In genomic region chr21:44432841-44433790, GRCh38 we compare ENCODE assay signal across 29 cellular contexts. TPM values are rescaled to one million over a fixed set of nuclear protein-coding genes. Genes with fewer than 3 reads are reported as not detected.
A peak's percentile ranks its signal among the peaks of the same experiment; 100 is the strongest.
DNase-seq lines count a peak whose midpoint lies in the region; ATAC-seq, FAIRE-seq and TF ChIP-seq lines count a peak whose summit lies in the region.
"Had no signal": no experiment of that assay in that cellular context is flagged by ENCODE, and none has a peak within 500 bp of the region (broad histone marks: within the 10 kb centered on the region; RNA-seq: fewer than 3 reads in every experiment).

No MANE protein-coding gene starts in this region.

- 80 to 89% (median 86%) methylated on average over 24 to 34 of the region's 34 CpGs for WGBS in adrenal gland, 4 donors
- WGBS in esophagus muscularis mucosa: 84% methylated on average over 31 of the region's 34 CpGs

- TF ChIP-seq CTCF in adrenal gland (IDR thresholded peaks at IDR 0.05): no peak
- TF ChIP-seq CTCF in kidney (IDR thresholded peaks at IDR 0.05; ENCODE audit: borderline replicate concordance, extremely low read depth, insufficient read depth): no peak
- no peak for TF ChIP-seq CTCF in esophagus muscularis mucosa (IDR thresholded peaks at IDR 0.05)

- intact Hi-C loops in adrenal gland (cut with DNase I): no loop called here
- intact Hi-C loops in kidney (cut with DNase I): no loop called here
- intact Hi-C loops in sciatic nerve (cut with DNase I): no loop called here
- intact Hi-C loops in activated T-helper 2 cell treated with anti-CD3 and anti-CD28 coated beads, Interferon-gamma antibody, Interleukin-2, Interleukin-4, amounts not matched to agents 10 μg/mL and 5 μg/mL and 100 μg/mL, durations not matched to agents 14 hours and 24 hours and 36 hours (cut with micrococcal nuclease): no loop called here
- intact Hi-C loops in esophagus muscularis mucosa (cut with DNase I): no loop called here

- H3K4me3 ChIP-seq in adrenal gland (no peak overlapping the region), kidney (ENCODE audit: low read length in 2 of 2) (no peak overlapping the region), esophagus muscularis mucosa (no peak overlapping the region)
- H3K4me3 ChIP-seq: BLaER1, GM12878, HAP-1, PC-9, thyroid gland had no signal

- no peaks in the 10 kb centered on the region for H3K27me3 ChIP-seq in adrenal gland
- H3K27me3 ChIP-seq in esophagus muscularis mucosa: peaks cover 0 to 10% (median 0%) of the 10 kb centered on the region in 4 donors
- H3K27me3 ChIP-seq: BLaER1, thyroid gland had no signal

- H3K27ac Mint-ChIP-seq in activated T-cell treated with anti-CD3 and anti-CD28 coated beads, Interleukin-2, amount 50 U/mL, for 24 hours: no peak overlapping the region
- no peak overlapping the region for H3K27ac Mint-ChIP-seq in activated T-helper 2 cell treated with anti-CD3 and anti-CD28 coated beads, Interferon-gamma antibody, Interleukin-2, Interleukin-4, amounts not matched to agents 10 μg/mL and 5 μg/mL and 100 μg/mL, durations not matched to agents 14 hours and 24 hours and 36 hours
- H3K27ac Mint-ChIP-seq: stimulated activated naive CD8-positive, alpha-beta T cell treated with anti-CD3 and anti-CD28 coated beads, Interleukin-15, Interleukin-2, amounts not matched to agents 100 ng/mL and 50 ng/mL, for 24 hours; T-cell had no signal

- H3K9ac ChIP-seq in kidney (ENCODE audit: low read length in 2 of 2): no peak overlapping the region

- no peaks in the 10 kb centered on the region for H3K27me3 Mint-ChIP-seq in activated T-cell treated with anti-CD3 and anti-CD28 coated beads, Interleukin-2, amount 50 U/mL, for 24 hours
- no peaks in the 10 kb centered on the region for H3K27me3 Mint-ChIP-seq in activated T-helper 2 cell treated with anti-CD3 and anti-CD28 coated beads, Interferon-gamma antibody, Interleukin-2, Interleukin-4, amounts not matched to agents 10 μg/mL and 5 μg/mL and 100 μg/mL, durations not matched to agents 14 hours and 24 hours and 36 hours (ENCODE audit: low read depth)
- H3K27me3 Mint-ChIP-seq: stimulated activated naive CD8-positive, alpha-beta T cell treated with anti-CD3 and anti-CD28 coated beads, Interleukin-15, Interleukin-2, amounts not matched to agents 100 ng/mL and 50 ng/mL, for 24 hours; T-cell had no signal

- H3K4me1 Mint-ChIP-seq in activated T-cell treated with anti-CD3 and anti-CD28 coated beads, Interleukin-2, amount 50 U/mL, for 24 hours (ENCODE audit: low read depth): no peaks in the 10 kb centered on the region
- no peaks in the 10 kb centered on the region for H3K4me1 Mint-ChIP-seq in activated T-helper 2 cell treated with anti-CD3 and anti-CD28 coated beads, Interferon-gamma antibody, Interleukin-2, Interleukin-4, amounts not matched to agents 10 μg/mL and 5 μg/mL and 100 μg/mL, durations not matched to agents 14 hours and 24 hours and 36 hours (ENCODE audit: low read depth)
- H3K4me1 Mint-ChIP-seq: T-cell had no signal

- H3K27ac ChIP-seq in adrenal gland (no peak overlapping the region), kidney (ENCODE audit: low read depth in 2 of 2, low read length in 2 of 2) (no peak overlapping the region), esophagus muscularis mucosa (replicated peaks in 1 of 4) (no peak overlapping the region)
- H3K27ac ChIP-seq: BLaER1, HL-60, PC-9, thyroid gland had no signal

- peaks cover 10% of the 10 kb centered on the region for H3K9me3 Mint-ChIP-seq in activated T-cell treated with anti-CD3 and anti-CD28 coated beads, Interleukin-2, amount 50 U/mL, for 24 hours
- peaks cover 19% of the 10 kb centered on the region for H3K9me3 Mint-ChIP-seq in activated T-helper 2 cell treated with anti-CD3 and anti-CD28 coated beads, Interferon-gamma antibody, Interleukin-2, Interleukin-4, amounts not matched to agents 10 μg/mL and 5 μg/mL and 100 μg/mL, durations not matched to agents 14 hours and 24 hours and 36 hours

- no peak for TF ChIP-seq POLR2A in adrenal gland (IDR thresholded peaks at IDR 0.05)
- TF ChIP-seq POLR2A in esophagus muscularis mucosa (IDR thresholded peaks at IDR 0.05; ENCODE audit: low read depth): no peak

- DNase-seq in activated T-cell treated with anti-CD3 and anti-CD28 coated beads, Interleukin-2, amount 50 U/mL, for 24 hours: peak; percentile 22
- DNase-seq in activated T-cell treated with anti-CD3 and anti-CD28 coated beads, Interleukin-2, amount 50 U/mL, for 48 hours: no peak
- DNase-seq in adrenal gland (peak in 4 of 7 donors; percentile 5 to 13 (median 11)), kidney (peak; percentile 65), sciatic nerve (ENCODE audit: low spot score) (peak; percentile 40), esophagus muscularis mucosa (ENCODE audit: extremely low spot score) (no peak)
- no peak for DNase-seq in activated T-helper 2 cell treated with anti-CD3 and anti-CD28 coated beads, Interferon-gamma antibody, Interleukin-2, Interleukin-4, amounts not matched to agents 10 μg/mL and 5 μg/mL and 100 μg/mL, durations not matched to agents 14 hours and 24 hours and 36 hours (ENCODE audit: low spot score)
- DNase-seq: activated CD4-positive, alpha-beta T cell treated with anti-CD3 and anti-CD28 coated beads for 4 hours; activated gamma-delta T cell; cortex of kidney; DND-41; NCI-H1694 treated with DMSO at 0.1 percent for 48 hours; NCI-H2171 treated with DMSO at 0.1 percent for 48 hours; NCI-H524; PC-9; SIG-M5; stimulated activated CD4-positive, alpha-beta T cell treated with anti-CD3 and anti-CD28 coated beads, Interleukin-12 subunit alpha, Interleukin-12 subunit beta, amount 100 ng/mL, for 4 hours; stimulated activated CD4-positive, alpha-beta T cell treated with anti-CD3 and anti-CD28 coated beads, Interleukin-4, amount 100 ng/mL, for 4 hours; thyroid gland had no signal

- H3K4me1 ChIP-seq in adrenal gland (replicated peaks in 1 of 2) (no peaks in the 10 kb centered on the region), kidney (ENCODE audit: control insufficient read depth in 1 of 2, insufficient read depth in 1 of 2, low read depth in 1 of 2, low read length in 2 of 2) (no peaks in the 10 kb centered on the region), esophagus muscularis mucosa (peaks cover 3 to 7% (median 5%) of the 10 kb centered on the region in 4 donors)
- H3K4me1 ChIP-seq: HAP-1, thyroid gland had no signal

- no peak for TF ChIP-seq EP300 in esophagus muscularis mucosa (IDR thresholded peaks at IDR 0.05)

- no peak overlapping the region for H3K4me3 Mint-ChIP-seq in activated T-cell treated with anti-CD3 and anti-CD28 coated beads, Interleukin-2, amount 50 U/mL, for 24 hours
- no peak overlapping the region for H3K4me3 Mint-ChIP-seq in activated T-helper 2 cell treated with anti-CD3 and anti-CD28 coated beads, Interferon-gamma antibody, Interleukin-2, Interleukin-4, amounts not matched to agents 10 μg/mL and 5 μg/mL and 100 μg/mL, durations not matched to agents 14 hours and 24 hours and 36 hours (ENCODE audit: low read depth)
- H3K4me3 Mint-ChIP-seq: stimulated activated naive CD8-positive, alpha-beta T cell treated with anti-CD3 and anti-CD28 coated beads, Interleukin-15, Interleukin-2, amounts not matched to agents 100 ng/mL and 50 ng/mL, for 24 hours; T-cell had no signal

- H3K36me3 Mint-ChIP-seq in activated T-cell treated with anti-CD3 and anti-CD28 coated beads, Interleukin-2, amount 50 U/mL, for 24 hours (ENCODE audit: low read depth): peaks cover 24% of the 10 kb centered on the region
- peaks cover 6% of the 10 kb centered on the region for H3K36me3 Mint-ChIP-seq in activated T-helper 2 cell treated with anti-CD3 and anti-CD28 coated beads, Interferon-gamma antibody, Interleukin-2, Interleukin-4, amounts not matched to agents 10 μg/mL and 5 μg/mL and 100 μg/mL, durations not matched to agents 14 hours and 24 hours and 36 hours (ENCODE audit: low read depth)

- no peak for ATAC-seq in sciatic nerve
- ATAC-seq in HG02571 (IDR thresholded peaks at IDR 0.05; ENCODE audit: unreplicated experiment): no peak
- ATAC-seq: GM12878, T-cell had no signal

- H3K36me3 ChIP-seq in adrenal gland (replicated peaks in 1 of 2) (no peaks in the 10 kb centered on the region), kidney (ENCODE audit: control insufficient read depth in 1 of 2, insufficient read depth in 2 of 2, low read length in 2 of 2) (no peaks in the 10 kb centered on the region), esophagus muscularis mucosa (no peaks in the 10 kb centered on the region)
- H3K36me3 ChIP-seq: HAP-1, thyroid gland had no signal

- FAIRE-seq in kidney (lab: Jason Lieb, UNC): no peak
- FAIRE-seq: endometrium, GM12878, islet of Langerhans had no signal

- H3K9me3 ChIP-seq in adrenal gland (replicated peaks in 1 of 3) (no peaks in the 10 kb centered on the region), kidney (ENCODE audit: control insufficient read depth in 1 of 2, low read length in 2 of 2) (peaks cover 0 to 4% of the 10 kb centered on the region in 2 donors), esophagus muscularis mucosa (peaks cover 0 to 18% (median 10%) of the 10 kb centered on the region in 4 donors)
- H3K9me3 ChIP-seq: thyroid gland had no signal

RNA-seq across cellular contexts. Expression of gene LRRC3, which starts 22.2 kb away (rescaled TPM):
- total RNA-seq in adrenal gland: 1 to 10 TPM in 7 of 8 donors, under 1 TPM in 1; 0.97 to 3.2 (median 2.3) TPM
- polyA plus RNA-seq in adrenal gland: 1 to 10 TPM in 2 of 3 donors, under 1 TPM in 1; 0.97 to 1.9 (median 1.0) TPM
- 1.4 TPM for total RNA-seq in kidney
- 0.60 TPM for polyA plus RNA-seq in kidney (ENCODE audit: insufficient read depth, low read depth, low replicate concordance)
- 6.8 TPM for total RNA-seq in sciatic nerve
- 2.2 and 2.3 TPM in 2 replicates for total RNA-seq in activated T-helper 2 cell treated with anti-CD3 and anti-CD28 coated beads, Interferon-gamma antibody, Interleukin-2, Interleukin-4, amounts not matched to agents 10 μg/mL and 5 μg/mL and 100 μg/mL, durations not matched to agents 14 hours and 24 hours and 36 hours
- 1 to 10 TPM; 3.3 to 6.6 (median 5.3) TPM for total RNA-seq in esophagus muscularis mucosa
- total RNA-seq: LHCN-M2 had no signal

Comparison
In these comparisons a context has a peak if more than half of its experiments do, and no peak if none do; other contexts are left out.
1. DNase-seq: peak in activated T-cell treated with anti-CD3 and anti-CD28 coated beads, Interleukin-2, amount 50 U/mL, for 24 hours (single experiment), adrenal gland (4 of 7), kidney (single experiment) and sciatic nerve (single experiment); none in activated T-cell treated with anti-CD3 and anti-CD28 coated beads, Interleukin-2, amount 50 U/mL, for 48 hours (0 of 2), activated T-helper 2 cell treated with anti-CD3 and anti-CD28 coated beads, Interferon-gamma antibody, Interleukin-2, Interleukin-4, amounts not matched to agents 10 μg/mL and 5 μg/mL and 100 μg/mL, durations not matched to agents 14 hours and 24 hours and 36 hours (single experiment) and esophagus muscularis mucosa (single experiment).